11 cellular contexts compared by ENCODE assay signal in genomic region chr14:96497087-96497486, GRCh38. TPM values are rescaled to one million over a fixed set of nuclear protein-coding genes. Genes with fewer than 3 reads are reported as not detected.
DNase-seq lines count a peak whose midpoint lies in the region; ATAC-seq and TF ChIP-seq lines count a peak whose summit lies in the region.
"Had no signal": no experiment of that assay in that cellular context is flagged by ENCODE, and none has a peak within 500 bp of the region (broad histone marks: within the 10 kb centered on the region; RNA-seq: fewer than 3 reads in every experiment).

No MANE protein-coding gene starts in this region.

- H3K9me3 ChIP-seq in tibial nerve = no peaks in the 10 kb centered on the region

- no peak for TF ChIP-seq POLR2A in tibial nerve (IDR thresholded peaks at IDR 0.05)

- H3K27me3 ChIP-seq in tibial nerve = no peaks in the 10 kb centered on the region

- H3K36me3 ChIP-seq in tibial nerve = no peaks in the 10 kb centered on the region

- no peak for TF ChIP-seq EP300 in tibial nerve (IDR thresholded peaks at IDR 0.05)

- TF ChIP-seq CTCF in GM10266 (IDR thresholded peaks at IDR 0.05; ENCODE audit: control insufficient read depth, insufficient read depth, low read depth, missing control alignments) (no peak), tibial nerve (IDR thresholded peaks at IDR 0.05) (no peak)

- no peak overlapping the region for H3K27ac ChIP-seq in tibial nerve

- DNase-seq in GM10266 (ENCODE audit: extremely low spot score) (peak; percentile 39), amniotic epithelial cell (ENCODE audit: low read depth) (peak; percentile 57), KG1 (lab: John Stamatoyannopoulos, UW) (no peak), cerebellar cortex (ENCODE audit: low spot score) (no peak), tibial nerve (ENCODE audit: low spot score in 2 of 2) (no peak)
- DNase-seq: activated CD4-positive, alpha-beta T cell treated with anti-CD3 and anti-CD28 coated beads, Interleukin-2, amount 50 U/mL, for 48 hours; AML-193; NCI-H1694 had no signal

- H3K4me3 ChIP-seq in tibial nerve = no peak overlapping the region

- peaks cover 0 to 6% (median 0%) of the 10 kb centered on the region in 4 donors for H3K4me1 ChIP-seq in tibial nerve

- 74 to 75% methylated on average over 5 of the region's 5 CpGs for WGBS in tibial nerve, 2 donors

- peak; percentile 47 for ATAC-seq in GM19324 (IDR thresholded peaks at IDR 0.05; ENCODE audit: low FRiP score, unreplicated experiment)
- peak; percentile 53 for ATAC-seq in HG03066 (IDR thresholded peaks at IDR 0.05; ENCODE audit: low read depth, unreplicated experiment)
- ATAC-seq in GM19463 (IDR thresholded peaks at IDR 0.05; ENCODE audit: unreplicated experiment) = no peak

RNA-seq across cellular contexts. Expression of gene PAPOLA, which starts 5.1 kb away (rescaled TPM):
- total RNA-seq in tibial nerve = 100 to 1,000 TPM; 129 to 141 (median 135) TPM

Comparison
In these comparisons a context has a peak if more than half of its experiments do, and no peak if none do; other contexts are left out.
1. DNase-seq: peak in GM10266 (single experiment) and amniotic epithelial cell (single experiment); none in KG1 (single experiment), cerebellar cortex (single experiment) and tibial nerve (0 of 2).